In the genomic region with DNA sequence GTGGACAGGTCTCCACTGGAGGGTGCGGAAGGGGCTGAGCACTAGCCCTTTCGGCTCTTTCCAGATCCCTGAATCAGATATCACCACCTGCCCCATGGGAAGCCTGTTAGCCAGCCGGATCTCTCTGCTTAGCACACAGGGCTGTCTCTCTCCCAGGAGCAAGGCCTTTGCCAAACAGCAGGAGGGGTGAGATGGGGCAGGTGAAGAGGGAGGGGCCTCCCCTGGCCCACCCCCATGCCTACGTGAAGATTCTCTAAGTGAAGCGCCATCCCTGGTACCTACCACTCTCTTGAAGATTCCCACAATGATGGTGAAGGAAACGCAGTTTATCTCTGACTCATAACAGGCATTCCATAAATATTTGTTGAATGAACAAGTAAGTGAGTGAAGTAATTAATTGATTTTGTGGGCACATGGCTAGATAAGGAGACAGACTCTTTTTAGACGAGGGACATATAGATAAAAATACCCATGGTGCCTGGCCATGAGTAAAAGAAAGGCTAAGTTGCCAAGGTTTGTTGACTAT, we compare ENCODE assay signal across 1 cellular context.
A peak's percentile ranks its signal among the peaks of the same experiment; 100 is the strongest.
TF ChIP-seq lines count a peak whose summit lies in the region.

No MANE protein-coding gene starts in this region.

TF ChIP-seq in HepG2, 621 proteins besides CTCF, POLR2A, EP300 and RAD21:
- no peak for TF ChIP-seq DR1 (CRISPR knock-in tag; IDR thresholded peaks at IDR 0.05)
- no peak for TF ChIP-seq RFX1 (IDR thresholded peaks at IDR 0.05)
- no peak for TF ChIP-seq BCL6 (CRISPR knock-in tag; IDR thresholded peaks at IDR 0.05)
- TF ChIP-seq FOSL2 (CRISPR knock-in tag; IDR thresholded peaks at IDR 0.05), result peak; percentile 56; the same call in 1 of the 2 replicates
- TF ChIP-seq ZNF710 (CRISPR knock-in tag; IDR thresholded peaks at IDR 0.05; ENCODE audit: borderline replicate concordance), result no peak
- no peak for TF ChIP-seq SALL1 (CRISPR knock-in tag; IDR thresholded peaks at IDR 0.05)
- no peak for TF ChIP-seq POLR2AphosphoS5 (IDR thresholded peaks at IDR 0.05; ENCODE audit: low read depth, low read length)
